In the genomic region with DNA sequence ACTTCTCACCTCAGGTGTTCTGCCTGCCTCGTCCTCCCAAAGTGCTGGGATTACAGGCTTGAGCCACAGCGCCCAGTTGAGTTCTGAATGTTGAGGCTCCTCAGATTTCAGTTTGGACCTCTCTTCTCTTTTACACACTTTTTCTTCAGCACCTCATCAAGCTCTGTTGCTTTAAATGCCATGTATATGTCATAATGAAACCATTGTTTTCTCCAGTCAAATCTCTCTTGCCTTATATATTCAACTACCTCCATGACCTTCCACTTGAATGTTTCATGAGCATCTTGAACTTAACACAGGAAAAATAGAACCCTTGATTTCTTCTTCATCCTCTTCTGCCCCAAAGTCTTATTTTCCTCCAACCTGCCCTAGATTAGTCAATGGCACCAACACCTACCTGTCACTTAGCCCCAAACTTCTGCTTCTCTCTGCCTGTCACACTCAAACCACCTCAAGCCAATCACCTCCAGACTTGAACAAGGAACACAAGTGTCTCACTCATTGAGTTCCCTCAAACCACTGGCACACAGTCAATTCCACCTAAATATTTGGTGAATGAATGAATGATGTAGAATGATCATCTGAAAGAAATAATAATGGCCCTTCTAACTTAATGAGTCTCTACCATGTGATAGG, we compare ENCODE assay signal across 23 cellular contexts.
"Had no signal": no experiment of that assay in that cellular context is flagged by ENCODE, and none has a peak within 500 bp of the region (broad histone marks: within the 10 kb centered on the region; RNA-seq: fewer than 3 reads in every experiment).

No MANE protein-coding gene starts in this region.

- ATAC-seq: K562, Panc1, PC-3 had no signal

- H3K9me3 Mint-ChIP-seq: IgD-negative memory B cell had no signal

- H3K27ac ChIP-seq: HL-60, KMS-11, RWPE1 had no signal

- DNase-seq: Kasumi-1; MM.1S; NCI-H1092 treated with DMSO at 0.1 percent for 48 hours; NCI-H1436; NCI-H1694; NCI-H187 treated with DMSO at 0.1 percent for 48 hours; NCI-H2029 treated with DMSO at 0.1 percent for 48 hours; NCI-H2171 treated with DMSO at 0.1 percent for 48 hours; NCI-H345; NCI-H446 treated with DMSO at 0.1 percent for 48 hours; NCI-H510A treated with DMSO at 0.1 percent for 48 hours; NCI-H526 treated with DMSO at 0.1 percent for 48 hours; NCI-H774; NK-92 treated with Interleukin-12 subunit alpha and Interleukin-12 subunit beta, amount 100 ng/mL, for 24 hours; PC-3; SHP77; SK-N-SH had no signal

- H3K27ac Mint-ChIP-seq: IgD-negative memory B cell had no signal

- H3K4me3 Mint-ChIP-seq: IgD-negative memory B cell had no signal

- H3K27me3 Mint-ChIP-seq: IgD-negative memory B cell had no signal
